In the genomic region with DNA sequence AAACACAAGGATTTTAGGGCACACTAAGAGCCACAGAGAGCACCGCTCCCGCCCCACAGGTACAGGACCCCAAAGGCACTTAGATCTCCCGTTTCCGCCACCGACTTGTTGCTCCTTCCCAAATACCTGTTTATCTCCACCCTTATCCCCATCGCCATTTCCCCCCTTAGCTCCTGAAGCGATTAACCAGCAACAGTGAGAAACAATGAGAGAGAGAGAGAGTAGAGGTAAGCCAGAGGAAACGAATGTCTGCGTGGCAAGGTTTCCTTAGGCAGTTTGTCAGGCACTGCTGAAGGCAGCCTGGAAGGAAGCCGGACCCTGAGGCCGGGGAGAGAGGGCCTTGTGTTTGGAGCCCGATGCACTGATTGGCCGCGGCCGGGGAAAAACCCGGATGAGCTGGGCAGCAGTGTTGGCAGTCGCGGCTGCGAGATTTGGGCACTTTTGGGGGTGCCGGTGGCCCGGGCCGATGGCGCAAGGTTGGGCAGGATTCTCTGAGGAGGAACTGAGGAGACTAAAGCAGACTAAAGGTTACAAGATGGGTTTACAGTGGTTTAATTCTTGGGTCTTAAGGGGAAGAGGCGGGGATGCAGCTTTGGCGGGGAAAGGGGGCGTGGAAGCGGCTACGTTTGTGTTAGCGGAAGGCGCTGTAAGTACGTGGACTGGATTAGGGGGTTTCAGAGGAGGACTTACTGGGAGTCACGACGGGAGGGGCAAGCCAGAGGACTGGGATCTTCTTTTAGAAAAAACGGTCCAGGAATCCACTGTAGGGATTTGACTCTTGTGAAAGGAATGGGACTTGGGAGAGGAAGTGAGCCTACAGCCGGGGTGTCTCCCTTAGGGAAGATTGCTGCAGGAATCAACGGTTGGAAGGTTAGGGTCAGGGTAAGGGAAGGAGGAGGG, we compare ENCODE assay signal across 1 cellular context.
A peak's percentile ranks its signal among the peaks of the same experiment; 100 is the strongest.
TF ChIP-seq lines count a peak whose summit lies in the region.

TSS of gene GORAB (plus strand) at position 409 of the 900 bp plus-strand sequence. CDS start at position 467, 58 bp downstream.

TF ChIP-seq in GM23338, 12 proteins besides CTCF, POLR2A, EP300 and RAD21 (continued from another document):
- TF ChIP-seq, protein P1, sequence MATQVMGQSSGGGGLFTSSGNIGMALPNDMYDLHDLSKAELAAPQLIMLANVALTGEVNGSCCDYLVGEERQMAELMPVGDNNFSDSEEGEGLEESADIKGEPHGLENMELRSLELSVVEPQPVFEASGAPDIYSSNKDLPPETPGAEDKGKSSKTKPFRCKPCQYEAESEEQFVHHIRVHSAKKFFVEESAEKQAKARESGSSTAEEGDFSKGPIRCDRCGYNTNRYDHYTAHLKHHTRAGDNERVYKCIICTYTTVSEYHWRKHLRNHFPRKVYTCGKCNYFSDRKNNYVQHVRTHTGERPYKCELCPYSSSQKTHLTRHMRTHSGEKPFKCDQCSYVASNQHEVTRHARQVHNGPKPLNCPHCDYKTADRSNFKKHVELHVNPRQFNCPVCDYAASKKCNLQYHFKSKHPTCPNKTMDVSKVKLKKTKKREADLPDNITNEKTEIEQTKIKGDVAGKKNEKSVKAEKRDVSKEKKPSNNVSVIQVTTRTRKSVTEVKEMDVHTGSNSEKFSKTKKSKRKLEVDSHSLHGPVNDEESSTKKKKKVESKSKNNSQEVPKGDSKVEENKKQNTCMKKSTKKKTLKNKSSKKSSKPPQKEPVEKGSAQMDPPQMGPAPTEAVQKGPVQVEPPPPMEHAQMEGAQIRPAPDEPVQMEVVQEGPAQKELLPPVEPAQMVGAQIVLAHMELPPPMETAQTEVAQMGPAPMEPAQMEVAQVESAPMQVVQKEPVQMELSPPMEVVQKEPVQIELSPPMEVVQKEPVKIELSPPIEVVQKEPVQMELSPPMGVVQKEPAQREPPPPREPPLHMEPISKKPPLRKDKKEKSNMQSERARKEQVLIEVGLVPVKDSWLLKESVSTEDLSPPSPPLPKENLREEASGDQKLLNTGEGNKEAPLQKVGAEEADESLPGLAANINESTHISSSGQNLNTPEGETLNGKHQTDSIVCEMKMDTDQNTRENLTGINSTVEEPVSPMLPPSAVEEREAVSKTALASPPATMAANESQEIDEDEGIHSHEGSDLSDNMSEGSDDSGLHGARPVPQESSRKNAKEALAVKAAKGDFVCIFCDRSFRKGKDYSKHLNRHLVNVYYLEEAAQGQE (IDR thresholded peaks at IDR 0.05; ENCODE audit: unreplicated experiment), result no peak
- TF ChIP-seq EZH2 (IDR thresholded peaks at IDR 0.05; ENCODE audit: low read depth, unreplicated experiment), result no peak
- no peak for TF ChIP-seq EZH2phosphoT487 (IDR thresholded peaks at IDR 0.05; ENCODE audit: unreplicated experiment)
- TF ChIP-seq ETS1 (IDR thresholded peaks at IDR 0.05), result 0 out of 2 replicates have a peak, but pooled peaks have one; percentile 27
